In genomic region chr12:46387697-46388096, GRCh38 we compare ENCODE assay signal across 8 cellular contexts. TPM values are rescaled to one million over a fixed set of nuclear protein-coding genes. Genes with fewer than 3 reads are reported as not detected.
DNase-seq lines count a peak whose midpoint lies in the region; ATAC-seq, FAIRE-seq and TF ChIP-seq lines count a peak whose summit lies in the region.

No MANE protein-coding gene starts in this region.

- H3K4me3 ChIP-seq in Caco-2 (ENCODE audit: low read depth, low read length) (no peak overlapping the region), neutrophil (ENCODE audit: low read depth in 1 of 2, low read length in 1 of 2) (no peak overlapping the region)

- FAIRE-seq in H54 (lab: Jason Lieb, UNC): peak; percentile 45

- H3K36me3 ChIP-seq in Caco-2 (ENCODE audit: control insufficient read depth, insufficient read depth, low read length): peaks cover 2% of the 10 kb centered on the region; the same call in 1 of the 2 replicates
- peaks cover 7% of the 10 kb centered on the region for H3K36me3 ChIP-seq in neutrophil

- H3K36me3 Mint-ChIP-seq in Caco-2 (ENCODE audit: insufficient read depth, unreplicated experiment): peaks cover 13% of the 10 kb centered on the region
- peaks cover 7% of the 10 kb centered on the region for H3K36me3 Mint-ChIP-seq in activated naive CD8-positive, alpha-beta T cell treated with anti-CD3 and anti-CD28 coated beads, Interleukin-2, amount 50 U/mL, for 24 hours (ENCODE audit: low read depth)

- H3K4me3 Mint-ChIP-seq in Caco-2 (ENCODE audit: unreplicated experiment): no peak overlapping the region
- peak overlapping the region; percentile 63 for H3K4me3 Mint-ChIP-seq in activated naive CD8-positive, alpha-beta T cell treated with anti-CD3 and anti-CD28 coated beads, Interleukin-2, amount 50 U/mL, for 24 hours

- H3K4me1 Mint-ChIP-seq in Caco-2 (ENCODE audit: low read depth, unreplicated experiment): peaks cover 34% of the 10 kb centered on the region
- peaks cover 72% of the 10 kb centered on the region for H3K4me1 Mint-ChIP-seq in activated naive CD8-positive, alpha-beta T cell treated with anti-CD3 and anti-CD28 coated beads, Interleukin-2, amount 50 U/mL, for 24 hours

- H3K9me3 Mint-ChIP-seq in Caco-2 (ENCODE audit: unreplicated experiment): no peaks in the 10 kb centered on the region
- H3K9me3 Mint-ChIP-seq in activated naive CD8-positive, alpha-beta T cell treated with anti-CD3 and anti-CD28 coated beads, Interleukin-2, amount 50 U/mL, for 24 hours: no peaks in the 10 kb centered on the region

- intact Hi-C loops in Caco-2 (cut with micrococcal nuclease; ENCODE audit: unreplicated experiment): no loop called here

- H3K27ac Mint-ChIP-seq in Caco-2 (ENCODE audit: unreplicated experiment): peak overlapping the region; percentile 53
- peak overlapping the region; percentile 81 for H3K27ac Mint-ChIP-seq in activated naive CD8-positive, alpha-beta T cell treated with anti-CD3 and anti-CD28 coated beads, Interleukin-2, amount 50 U/mL, for 24 hours

- H3K27ac ChIP-seq in neutrophil: peak overlapping the region; percentile 5

- peak; percentile 66 for ATAC-seq in activated naive CD8-positive, alpha-beta T cell treated with anti-CD3 and anti-CD28 coated beads, Interleukin-2, amount 50 U/mL, for 24 hours
- ATAC-seq in HG02973 (IDR thresholded peaks at IDR 0.05; ENCODE audit: unreplicated experiment) (no peak), GM19035 (IDR thresholded peaks at IDR 0.05; ENCODE audit: unreplicated experiment) (no peak)

- no peak for TF ChIP-seq POLR2A in H54 (IDR thresholded peaks at IDR 0.05; ENCODE audit: low read depth, low read length)

- H3K27me3 ChIP-seq in Caco-2 (replicated peaks; ENCODE audit: control insufficient read depth, insufficient read depth, low read length): no peaks in the 10 kb centered on the region
- H3K27me3 ChIP-seq in neutrophil: no peaks in the 10 kb centered on the region

- no peak for DNase-seq in Caco-2
- no peak for DNase-seq in H54 (ENCODE audit: insufficient read length, low spot score)
- DNase-seq in activated naive CD8-positive, alpha-beta T cell treated with anti-CD3 and anti-CD28 coated beads, Interleukin-2, amount 50 U/mL, for 24 hours: peak; percentile 57
- DNase-seq in NCI-H1417 treated with DMSO at 0.1 percent for 48 hours (lab: John Stamatoyannopoulos, UW): no peak
- no peak for DNase-seq in AG20443 (ENCODE audit: low spot score)

- CTCF ChIA-PET in Caco-2 (lab: Charles Lee): no interaction called here

- H3K9me3 ChIP-seq in Caco-2: no peaks in the 10 kb centered on the region
- no peaks in the 10 kb centered on the region for H3K9me3 ChIP-seq in neutrophil

- TF ChIP-seq CTCF in Caco-2 (IDR thresholded peaks at IDR 0.05; ENCODE audit: insufficient read depth in 1 of 2, low read depth in 1 of 2, low read length in 1 of 2, severe bottlenecking in 1 of 2, unreplicated experiment in 1 of 2): no peak
- TF ChIP-seq CTCF in neutrophil (IDR thresholded peaks at IDR 0.05): no peak

- peaks cover 65% of the 10 kb centered on the region for H3K4me1 ChIP-seq in Caco-2
- H3K4me1 ChIP-seq in neutrophil (ENCODE audit: control insufficient read depth in 1 of 2, insufficient read depth in 1 of 2, low read depth in 1 of 2, low read length in 1 of 2): peaks cover 41 to 46% of the 10 kb centered on the region in 2 experiments

- H3K27me3 Mint-ChIP-seq in Caco-2 (ENCODE audit: insufficient read depth, unreplicated experiment): no peaks in the 10 kb centered on the region
- no peaks in the 10 kb centered on the region for H3K27me3 Mint-ChIP-seq in activated naive CD8-positive, alpha-beta T cell treated with anti-CD3 and anti-CD28 coated beads, Interleukin-2, amount 50 U/mL, for 24 hours

- no TSS peak for BruUV-seq in Caco-2 (replicated peaks; lab: Mats Ljungman, UMichigan)

- POLR2A ChIA-PET in Caco-2 (lab: Charles Lee): no interaction called here

RNA-seq across cellular contexts. Expression of gene SLC38A2, which starts 15.1 kb away (rescaled TPM):
- total RNA-seq in Caco-2 (2022): 317 and 331 TPM in 2 replicates
